ENCODE assay signal across 2 cellular contexts in genomic region chr14:105375635-105376057, GRCh38.
TF ChIP-seq lines count a peak whose summit lies in the region.

No MANE protein-coding gene starts in this region.

TF ChIP-seq in HEK293, 187 proteins besides CTCF, POLR2A, EP300 and RAD21 (continued from another document):
- no peak for TF ChIP-seq ZNF354C (tag by site-specific recombination; IDR thresholded peaks at IDR 0.05; ENCODE audit: borderline replicate concordance, low read depth)
- TF ChIP-seq FEZF1 (tag by site-specific recombination; IDR thresholded peaks at IDR 0.05), result no peak
- no peak for TF ChIP-seq TSHZ1 (tag by site-specific recombination; IDR thresholded peaks at IDR 0.05; ENCODE audit: borderline replicate concordance)
- no peak for TF ChIP-seq ZNF169 (tag by site-specific recombination; IDR thresholded peaks at IDR 0.05)
- TF ChIP-seq ZNF394 (tag by site-specific recombination; IDR thresholded peaks at IDR 0.05; ENCODE audit: borderline replicate concordance), result no peak
- no peak for TF ChIP-seq RBAK (tag by site-specific recombination; IDR thresholded peaks at IDR 0.05)
- no peak for TF ChIP-seq ZNF433 (tag by site-specific recombination; IDR thresholded peaks at IDR 0.05; ENCODE audit: low read depth)
- peak; percentile 32; the same call in 1 of the 2 replicates for TF ChIP-seq SCRT1 (tag by site-specific recombination; IDR thresholded peaks at IDR 0.05; ENCODE audit: borderline replicate concordance)
- no peak for TF ChIP-seq ZNF362 (tag by site-specific recombination; IDR thresholded peaks at IDR 0.05)

TF ChIP-seq in GM23338, 12 proteins besides CTCF, POLR2A, EP300 and RAD21 (continued from another document):
- TF ChIP-seq ZNF462 (CRISPR knock-in tag; IDR thresholded peaks at IDR 0.05) (no peak), EZH2phosphoT487 (IDR thresholded peaks at IDR 0.05; ENCODE audit: unreplicated experiment) (no peak), REST (IDR thresholded peaks at IDR 0.05; ENCODE audit: unreplicated experiment) (no peak), EZH2 (IDR thresholded peaks at IDR 0.05; ENCODE audit: low read depth, unreplicated experiment) (no peak), POLR2AphosphoS5 (IDR thresholded peaks at IDR 0.05; ENCODE audit: low read depth) (no peak), JUNB (IDR thresholded peaks at IDR 0.05; ENCODE audit: unreplicated experiment) (no peak), ETS1 (IDR thresholded peaks at IDR 0.05) (no peak), NANOG (IDR thresholded peaks at IDR 0.05; ENCODE audit: borderline replicate concordance) (no peak), CREB1 (CRISPR knock-in tag; IDR thresholded peaks at IDR 0.05; ENCODE audit: low read depth) (no peak)
